Comparison of ENCODE assay signal across 8 cellular contexts in genomic region chr11:6667733-6668374, GRCh38. TPM values are rescaled to one million over a fixed set of nuclear protein-coding genes. Genes with fewer than 3 reads are reported as not detected.
DNase-seq lines count a peak whose midpoint lies in the region; ATAC-seq, FAIRE-seq and TF ChIP-seq lines count a peak whose summit lies in the region.

No MANE protein-coding gene starts in this region.

- peak; percentile 96 for ATAC-seq in WTC11
- peak; percentile 75 for ATAC-seq in foreskin keratinocyte
- ATAC-seq in stimulated activated effector memory CD8-positive, alpha-beta T cell treated with anti-CD3 and anti-CD28 coated beads, Interleukin-12 subunit alpha, Interleukin-12 subunit beta, amount 100 ng/mL, for 72 hours: peak; percentile 77

- TF ChIP-seq CTCF in GM12873 (IDR thresholded peaks at IDR 0.05; ENCODE audit: insufficient read depth, low read depth, low read length, missing control alignments) (peak; percentile 56), WTC11 (IDR thresholded peaks at IDR 0.05) (peak; percentile 64), foreskin keratinocyte (conservative IDR thresholded peaks at IDR 0.05) (peak; percentile 59)

- in situ Hi-C loops in ACHN (cut with HindIII; ENCODE audit: low pct_ligation_motif_present, low pct_unique_long_range_greater_than_20kb, low sequenced_read_pairs): no loop called here

- H3K27me3 Mint-ChIP-seq in WTC11 (ENCODE audit: low read depth): peaks cover 2% of the 10 kb centered on the region; the same call in 1 of the 2 replicates

- no peaks in the 10 kb centered on the region for H3K36me3 Mint-ChIP-seq in WTC11
- H3K36me3 Mint-ChIP-seq in stimulated activated effector memory CD8-positive, alpha-beta T cell treated with anti-CD3 and anti-CD28 coated beads, Interleukin-12 subunit alpha, Interleukin-12 subunit beta, amount 100 ng/mL, for 72 hours: no peaks in the 10 kb centered on the region

- peaks cover 20% of the 10 kb centered on the region for H3K27me3 ChIP-seq in foreskin keratinocyte

- CTCF ChIA-PET in WTC11 (lab: Charles Lee): interaction anchor here (0.6 to 3.0 kb wide), 30 partner anchors 9 to 409 kb away, joined by 3 to 17 read pairs (median 4); partner anchors contain the start of genes DCHS1, MRPL17, TAF10 and TPP1

- no peaks in the 10 kb centered on the region for H3K4me1 Mint-ChIP-seq in WTC11
- H3K4me1 Mint-ChIP-seq in stimulated activated effector memory CD8-positive, alpha-beta T cell treated with anti-CD3 and anti-CD28 coated beads, Interleukin-12 subunit alpha, Interleukin-12 subunit beta, amount 100 ng/mL, for 72 hours: peaks cover 61% of the 10 kb centered on the region

- POLR2A ChIA-PET in WTC11 (lab: Charles Lee): interaction anchor here (0.6 kb wide), 1 partner anchor 284 kb away, joined by 5 read pairs; no protein-coding TSS in a partner anchor

- no peaks in the 10 kb centered on the region for H3K9me3 Mint-ChIP-seq in WTC11
- peaks cover 6% of the 10 kb centered on the region for H3K9me3 Mint-ChIP-seq in stimulated activated effector memory CD8-positive, alpha-beta T cell treated with anti-CD3 and anti-CD28 coated beads, Interleukin-12 subunit alpha, Interleukin-12 subunit beta, amount 100 ng/mL, for 72 hours

- H3K27ac ChIP-seq in foreskin keratinocyte: no peak overlapping the region

- no peak overlapping the region for H3K27ac Mint-ChIP-seq in WTC11
- H3K27ac Mint-ChIP-seq in stimulated activated effector memory CD8-positive, alpha-beta T cell treated with anti-CD3 and anti-CD28 coated beads, Interleukin-12 subunit alpha, Interleukin-12 subunit beta, amount 100 ng/mL, for 72 hours: peak overlapping the region; percentile 7

- H3K4me3 Mint-ChIP-seq in WTC11: no peak overlapping the region
- H3K4me3 Mint-ChIP-seq in stimulated activated effector memory CD8-positive, alpha-beta T cell treated with anti-CD3 and anti-CD28 coated beads, Interleukin-12 subunit alpha, Interleukin-12 subunit beta, amount 100 ng/mL, for 72 hours: no peak overlapping the region

- FAIRE-seq in frontal cortex (lab: Jason Lieb, UNC): no peak

- DNase-seq in ACHN (peak; percentile 19), HT1080 (ENCODE audit: low read depth) (peak; percentile 39), WTC11 (ENCODE audit: low spot score) (no peak), foreskin keratinocyte (peak in 1 of 2 donors; percentile 17), frontal cortex (ENCODE audit: low spot score in 2 of 2) (no peak), C1 segment of cervical spinal cord (lab: John Stamatoyannopoulos, UW) (no peak)
- peak in 1 of 2 donors; percentile 79 for DNase-seq in stimulated activated effector memory CD8-positive, alpha-beta T cell treated with anti-CD3 and anti-CD28 coated beads, Interleukin-12 subunit alpha, Interleukin-12 subunit beta, amount 100 ng/mL, for 72 hours (ENCODE audit: low spot score in 2 of 2)

- no peaks in the 10 kb centered on the region for H3K4me1 ChIP-seq in foreskin keratinocyte

TF ChIP-seq in WTC11, 78 proteins besides CTCF, POLR2A, EP300 and RAD21:
- TF ChIP-seq ZNF423 (CRISPR knock-in tag; IDR thresholded peaks at IDR 0.05) (no peak; the same call in 1 of the 2 replicates), PRRX2 (CRISPR knock-in tag; IDR thresholded peaks at IDR 0.05) (no peak), MAX (CRISPR knock-in tag; IDR thresholded peaks at IDR 0.05) (no peak), ZNF425 (CRISPR knock-in tag; conservative IDR thresholded peaks at IDR 0.05) (no peak), ATF1 (CRISPR knock-in tag; IDR thresholded peaks at IDR 0.05) (no peak)

RNA-seq across cellular contexts. Expression of gene DCHS1, which starts 12.2 kb away (rescaled TPM):
- total RNA-seq in HT1080 (2014; rRNA removed; shearing (Covaris generic)): 0.57 and 0.66 TPM in 2 replicates
- 0.28 and 0.34 TPM in 2 replicates for polyA plus RNA-seq in HT1080 (2015; cell fraction: cytosol; rRNA removed)
- 1.1 and 1.2 TPM in 2 replicates for polyA plus RNA-seq in HT1080 (2015; cell fraction: nucleus; rRNA removed)
- 11.5 to 14.2 TPM (median 12.6 TPM) in 3 replicates for total RNA-seq in WTC11 (2021)
- 0.03 and 0.11 TPM in 2 replicates for total RNA-seq in foreskin keratinocyte
- 0.02 and 0.03 TPM in 2 replicates for polyA plus RNA-seq in foreskin keratinocyte
- 38.3 TPM for total RNA-seq in frontal cortex

RNA-seq across cellular contexts. Expression of gene MRPL17, which starts 15.3 kb away (rescaled TPM):
- 93.0 and 140 TPM in 2 replicates for total RNA-seq in HT1080 (2014; rRNA removed; shearing (Covaris generic))
- 70.6 and 127 TPM in 2 replicates for polyA plus RNA-seq in HT1080 (2015; cell fraction: cytosol; rRNA removed)
- 33.9 and 43.2 TPM in 2 replicates for polyA plus RNA-seq in HT1080 (2015; cell fraction: nucleus; rRNA removed)
- total RNA-seq in WTC11 (2021) (68.1 to 77.1 TPM (median 70.1 TPM) in 3 replicates), foreskin keratinocyte (70.5 and 78.7 TPM in 2 replicates), frontal cortex (18.8 TPM)
- polyA plus RNA-seq in foreskin keratinocyte: 143 and 152 TPM in 2 replicates

RNA-seq across cellular contexts. Expression of gene TPP1, which starts 48.6 kb away (rescaled TPM):
- total RNA-seq in HT1080 (2014; rRNA removed; shearing (Covaris generic)): 10.7 and 31.2 TPM in 2 replicates
- 39.7 and 49.5 TPM in 2 replicates for polyA plus RNA-seq in HT1080 (2015; cell fraction: cytosol; rRNA removed)
- 143 and 180 TPM in 2 replicates for polyA plus RNA-seq in HT1080 (2015; cell fraction: nucleus; rRNA removed)
- total RNA-seq in WTC11 (2021) (36.2 to 51.4 TPM (median 44.8 TPM) in 3 replicates), foreskin keratinocyte (36.3 and 43.3 TPM in 2 replicates), frontal cortex (3.3 TPM)
- 33.0 and 33.1 TPM in 2 replicates for polyA plus RNA-seq in foreskin keratinocyte

RNA-seq across cellular contexts. Expression of gene TAF10, which starts 55.8 kb away (rescaled TPM):
- 228 and 254 TPM in 2 replicates for total RNA-seq in HT1080 (2014; rRNA removed; shearing (Covaris generic))
- 61.1 and 131 TPM in 2 replicates for polyA plus RNA-seq in HT1080 (2015; cell fraction: cytosol; rRNA removed)
- polyA plus RNA-seq in HT1080 (2015; cell fraction: nucleus; rRNA removed): 43.4 and 62.8 TPM in 2 replicates
- total RNA-seq in WTC11 (2021) (165 to 186 TPM (median 178 TPM) in 3 replicates), foreskin keratinocyte (152 and 171 TPM in 2 replicates), frontal cortex (10.2 TPM)
- polyA plus RNA-seq in foreskin keratinocyte: 195 and 218 TPM in 2 replicates

Comparison
In these comparisons a context has a peak if more than half of its experiments do, and no peak if none do; other contexts are left out.
1. DNase-seq: peak in ACHN (single experiment) and HT1080 (single experiment); none in WTC11 (single experiment), frontal cortex (0 of 2) and C1 segment of cervical spinal cord (0 of 14).
2. Peak in every context shown above with its lines, with median percentiles within 50 percentile points of each other: CTCF ChIP-seq and ATAC-seq.